11 cellular contexts compared by ENCODE assay signal in the genomic region with DNA sequence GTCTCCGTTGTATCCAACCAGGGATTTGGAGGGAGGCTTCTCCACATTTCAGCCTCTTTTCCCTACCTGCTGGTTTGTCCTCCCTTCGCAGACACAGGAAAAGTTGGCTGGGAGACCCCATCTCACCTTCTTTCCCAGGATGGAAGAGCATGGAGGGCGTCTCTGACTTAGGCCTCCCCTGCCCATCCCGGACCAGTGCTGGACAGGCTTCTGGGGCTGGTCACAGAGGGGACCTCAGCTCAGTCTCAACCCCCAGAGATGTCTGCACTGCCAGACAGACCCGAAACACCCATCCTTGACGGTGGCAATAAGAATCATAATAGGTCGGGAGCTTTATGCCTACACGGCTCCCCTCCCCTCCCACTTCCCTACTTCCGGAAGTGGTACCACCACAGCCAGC. TPM values are rescaled to one million over a fixed set of nuclear protein-coding genes. Genes with fewer than 3 reads are reported as not detected.
A peak's percentile ranks its signal among the peaks of the same experiment; 100 is the strongest.
DNase-seq lines count a peak whose midpoint lies in the region; ATAC-seq and TF ChIP-seq lines count a peak whose summit lies in the region.
"Had no signal": no experiment of that assay in that cellular context is flagged by ENCODE, and none has a peak within 500 bp of the region (broad histone marks: within the 10 kb centered on the region; RNA-seq: fewer than 3 reads in every experiment).

No MANE protein-coding gene starts in this region.

- H3K9me2 ChIP-seq in OCI-LY7 (ENCODE audit: insufficient read depth, low read length): no peaks in the 10 kb centered on the region

- H3K79me2 ChIP-seq in OCI-LY7 (ENCODE audit: insufficient read depth, low read depth, low read length): no peaks in the 10 kb centered on the region

- no peak for DNase-seq in CD4-positive, alpha-beta T cell
- DNase-seq in OCI-LY7 (ENCODE audit: low spot score) (no peak), progenitor cell of endocrine pancreas (ENCODE audit: low spot score, unreplicated experiment) (no peak), amniotic stem cell (lab: John Stamatoyannopoulos, UW) (no peak), RPMI8226 (no peak)
- DNase-seq: DND-41; NCI-H1436 treated with DMSO at 0.1 percent for 48 hours; stimulated activated CD4-positive, alpha-beta T cell treated with anti-CD3 and anti-CD28 coated beads, Interleukin-2, amount 100 ng/mL, for 48 hours had no signal

- H3K27me3 Mint-ChIP-seq in CD4-positive, alpha-beta T cell: no peaks in the 10 kb centered on the region
- H3K27me3 Mint-ChIP-seq in progenitor cell of endocrine pancreas: peaks cover 4% of the 10 kb centered on the region

- no peak overlapping the region for H2AFZ ChIP-seq in OCI-LY7 (ENCODE audit: low read length)

- no peaks in the 10 kb centered on the region for H3K9me3 Mint-ChIP-seq in CD4-positive, alpha-beta T cell
- H3K9me3 Mint-ChIP-seq in progenitor cell of endocrine pancreas (ENCODE audit: low read depth): no peaks in the 10 kb centered on the region

- H3K27me3 ChIP-seq in CD4-positive, alpha-beta T cell (ENCODE audit: control insufficient read depth, insufficient read depth, low read length): no peaks in the 10 kb centered on the region
- no peaks in the 10 kb centered on the region for H3K27me3 ChIP-seq in esophagus (ENCODE audit: control insufficient read depth in 1 of 2, insufficient read depth in 2 of 2, low read length in 2 of 2)

- CTCF ChIA-PET in CD4-positive, alpha-beta T cell (lab: Charles Lee): no interaction called here
- CTCF ChIA-PET in OCI-LY7 (lab: Charles Lee; ENCODE audit: unreplicated experiment): no interaction called here

- H3K27ac ChIP-seq in CD4-positive, alpha-beta T cell (ENCODE audit: low read depth, low read length): no peak overlapping the region
- no peak overlapping the region for H3K27ac ChIP-seq in OCI-LY7 (ENCODE audit: low read depth, low read length, poor library complexity, severe bottlenecking)
- H3K27ac ChIP-seq in esophagus (ENCODE audit: low read depth in 2 of 2, low read length in 1 of 2): peak overlapping the region; percentile 66 to 70

- H3K36me3 ChIP-seq in OCI-LY7 (ENCODE audit: insufficient read depth, low read length) (no peaks in the 10 kb centered on the region), esophagus (ENCODE audit: control insufficient read depth in 2 of 2, insufficient read depth in 2 of 2, low read length in 1 of 2) (no peaks in the 10 kb centered on the region)

- no peaks in the 10 kb centered on the region for H3K9me3 ChIP-seq in CD4-positive, alpha-beta T cell (ENCODE audit: control insufficient read depth, low read length)
- H3K9me3 ChIP-seq in OCI-LY7 (ENCODE audit: low read length): no peaks in the 10 kb centered on the region
- H3K9me3 ChIP-seq in esophagus (ENCODE audit: control insufficient read depth in 2 of 2, insufficient read depth in 1 of 2, low read depth in 1 of 2, low read length in 1 of 2): no peaks in the 10 kb centered on the region

- intact Hi-C loops in CD4-positive, alpha-beta T cell (cut with DNase I, micrococcal nuclease): loop anchor here in 1 of 2 experiments (5.0 to 10.0 kb wide), 3 partner anchors 69 to 1886 kb away; a partner anchor contains a TSS
- intact Hi-C loops in OCI-LY7 (cut with micrococcal nuclease; ENCODE audit: unreplicated experiment): no loop called here

- peaks cover 6% of the 10 kb centered on the region; the same call in 1 of the 2 replicates for H4K20me1 ChIP-seq in OCI-LY7 (ENCODE audit: insufficient read depth, low read length)

- no peaks in the 10 kb centered on the region for H3K36me3 Mint-ChIP-seq in CD4-positive, alpha-beta T cell (ENCODE audit: low read depth)
- no peaks in the 10 kb centered on the region for H3K36me3 Mint-ChIP-seq in progenitor cell of endocrine pancreas (ENCODE audit: insufficient read depth)

- H3K27ac Mint-ChIP-seq in CD4-positive, alpha-beta T cell: no peak overlapping the region
- no peak overlapping the region for H3K27ac Mint-ChIP-seq in progenitor cell of endocrine pancreas

- peaks cover 16% of the 10 kb centered on the region for H3K4me1 Mint-ChIP-seq in CD4-positive, alpha-beta T cell (ENCODE audit: low read depth)
- H3K4me1 Mint-ChIP-seq in progenitor cell of endocrine pancreas (ENCODE audit: low read depth): peaks cover 10% of the 10 kb centered on the region

- TF ChIP-seq CTCF in CD4-positive, alpha-beta T cell (IDR thresholded peaks at IDR 0.05): no peak
- TF ChIP-seq CTCF in OCI-LY7 (conservative IDR thresholded peaks at IDR 0.05; ENCODE audit: low read length): no peak
- no peak for TF ChIP-seq CTCF in progenitor cell of endocrine pancreas (IDR thresholded peaks at IDR 0.05; ENCODE audit: unreplicated experiment)

- BruUV-seq in OCI-LY7 (replicated peaks; lab: Mats Ljungman, UMichigan): no TSS peak

- H3K4me1 ChIP-seq in OCI-LY7 (ENCODE audit: insufficient read depth, low read length, poor library complexity, severe bottlenecking) (peaks cover 80% of the 10 kb centered on the region), esophagus (ENCODE audit: control insufficient read depth in 2 of 2, insufficient read depth in 2 of 2, low read length in 1 of 2) (peaks cover 3 to 17% of the 10 kb centered on the region in 2 donors)

- H3K4me2 ChIP-seq in OCI-LY7 (ENCODE audit: low read length): peak overlapping the region; percentile 87

- POLR2A ChIA-PET in CD4-positive, alpha-beta T cell (lab: Charles Lee): no interaction called here
- POLR2A ChIA-PET in OCI-LY7 (lab: Charles Lee): interaction anchor here (0.6 kb wide), 1 partner anchor 1928 kb away, joined by 4 read pairs; no protein-coding TSS in a partner anchor

- H3K4me3 Mint-ChIP-seq in CD4-positive, alpha-beta T cell: peak overlapping the region; percentile 90
- H3K4me3 Mint-ChIP-seq in progenitor cell of endocrine pancreas (ENCODE audit: low read depth): peak overlapping the region; percentile 85

- WGBS in esophagus, 2 donors: 69 to 76% methylated on average over 9 of the region's 9 CpGs

- no peak for ATAC-seq in CD4-positive, alpha-beta T cell (ENCODE audit: poor library complexity)
- ATAC-seq in HG02623 (IDR thresholded peaks at IDR 0.05; ENCODE audit: unreplicated experiment): no peak
- ATAC-seq in activated CD4-positive, CD25-positive, alpha-beta regulatory T cell treated with anti-CD3 and anti-CD28 coated beads, Interleukin-2, amount 50 U/mL, for 24 hours: no peak

- H3K4me3 ChIP-seq in OCI-LY7 (ENCODE audit: low read depth, low read length, poor library complexity, severe bottlenecking) (no peak overlapping the region), esophagus (ENCODE audit: low read depth in 1 of 2, low read length in 2 of 2) (no peak overlapping the region)

RNA-seq across cellular contexts. Expression of a gene that starts 1.6 kb away (rescaled TPM):
- 1 to 10 TPM; 1.3 to 1.7 TPM for total RNA-seq in CD4-positive, alpha-beta T cell
- total RNA-seq in OCI-LY7 (2014; rRNA removed; shearing (Covaris generic)): 4.9 and 6.1 TPM in 2 replicates
- 14.3 and 14.5 TPM in 2 replicates for total RNA-seq in OCI-LY7 (2022)
- 1 to 10 TPM; 4.6 to 8.2 TPM for polyA plus RNA-seq in esophagus
- 31.3 and 37.9 TPM in 2 replicates for total RNA-seq in progenitor cell of endocrine pancreas

Comparison
In these comparisons a context has a peak if more than half of its experiments do, and no peak if none do; other contexts are left out.
1. H3K27ac ChIP-seq: peak in esophagus (2 of 2); none in CD4-positive, alpha-beta T cell (single experiment) and OCI-LY7 (single experiment).